17 cellular contexts compared by ENCODE assay signal in the genomic region with DNA sequence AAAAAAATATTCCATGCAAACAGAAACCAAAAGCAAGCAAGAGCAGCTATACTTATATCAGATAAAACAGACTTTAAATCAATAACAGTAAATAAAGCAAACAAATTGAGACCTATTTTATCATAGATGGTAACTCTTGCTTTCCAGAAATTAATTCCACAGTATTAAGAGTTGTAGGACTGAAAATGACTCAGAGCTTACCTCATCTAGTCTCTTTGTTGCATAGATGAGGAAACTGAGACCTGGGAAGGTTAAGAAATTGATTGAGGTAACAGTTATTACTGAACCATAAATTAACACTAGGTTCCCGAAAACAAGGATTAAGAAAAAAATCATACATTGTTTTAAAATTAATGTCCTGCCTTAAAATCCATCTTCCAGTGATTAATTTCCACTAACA.
DNase-seq lines count a peak whose midpoint lies in the region; ATAC-seq, FAIRE-seq and TF ChIP-seq lines count a peak whose summit lies in the region.
"Had no signal": no experiment of that assay in that cellular context is flagged by ENCODE, and none has a peak within 500 bp of the region (broad histone marks: within the 10 kb centered on the region; RNA-seq: fewer than 3 reads in every experiment).

No MANE protein-coding gene starts in this region.

- peak overlapping the region; percentile 96 for H3K27ac Mint-ChIP-seq in Calu3 (ENCODE audit: unreplicated experiment)
- peak overlapping the region; percentile 64 for H3K27ac Mint-ChIP-seq in activated T-helper 17 cell treated with anti-CD3 and anti-CD28 coated beads, Interleukin-2, amount 50 U/mL, for 72 hours
- H3K27ac Mint-ChIP-seq: B cell; CD4-positive, alpha-beta T cell had no signal

- no peaks in the 10 kb centered on the region for H3K27me3 ChIP-seq in small intestine (ENCODE audit: control insufficient read depth in 2 of 2, insufficient read depth in 2 of 2, low read length in 2 of 2)
- H3K27me3 ChIP-seq in tibial nerve, result no peaks in the 10 kb centered on the region

- DNase-seq in Calu3 (no peak), epithelial cell of prostate (ENCODE audit: low read depth, low spot score) (no peak), small intestine (peak; percentile 46), tibial nerve (ENCODE audit: low spot score in 2 of 2) (no peak), midbrain (lab: John Stamatoyannopoulos, UW) (no peak), NCI-H2081 (lab: John Stamatoyannopoulos, UW) (no peak)
- DNase-seq: C1 segment of cervical spinal cord; CD4-positive, alpha-beta T cell; DMS79; GM23248 had no signal

- no peak overlapping the region for H3K4me3 ChIP-seq in small intestine (ENCODE audit: low read depth in 1 of 2, low read length in 2 of 2)
- no peak overlapping the region for H3K4me3 ChIP-seq in tibial nerve
- H3K4me3 ChIP-seq: GM12878, GM23248 had no signal

- no peak for FAIRE-seq in small intestine (lab: Jason Lieb, UNC)
- FAIRE-seq: GM12878, GM18507, H54 had no signal

- peaks cover 84% of the 10 kb centered on the region for H3K4me1 Mint-ChIP-seq in Calu3 (ENCODE audit: low read depth, unreplicated experiment)
- peaks cover 10% of the 10 kb centered on the region for H3K4me1 Mint-ChIP-seq in activated T-helper 17 cell treated with anti-CD3 and anti-CD28 coated beads, Interleukin-2, amount 50 U/mL, for 72 hours
- H3K4me1 Mint-ChIP-seq: B cell had no signal

- TF ChIP-seq CTCF in Calu3 (IDR thresholded peaks at IDR 0.05; ENCODE audit: unreplicated experiment), result no peak
- no peak for TF ChIP-seq CTCF in tibial nerve (IDR thresholded peaks at IDR 0.05)

- H3K27me3 Mint-ChIP-seq in Calu3 (ENCODE audit: unreplicated experiment), result no peaks in the 10 kb centered on the region
- no peaks in the 10 kb centered on the region for H3K27me3 Mint-ChIP-seq in activated T-helper 17 cell treated with anti-CD3 and anti-CD28 coated beads, Interleukin-2, amount 50 U/mL, for 72 hours
- H3K27me3 Mint-ChIP-seq: B cell; CD4-positive, alpha-beta T cell had no signal

- H3K27ac ChIP-seq in epithelial cell of prostate (peak overlapping the region; percentile 21), small intestine (ENCODE audit: low read depth in 1 of 2, low read length in 1 of 2) (no peak overlapping the region), tibial nerve (no peak overlapping the region)
- H3K27ac ChIP-seq: GM23248, HL-60 had no signal

- CTCF ChIA-PET in Calu3 (lab: Charles Lee), result interaction anchor here (0.6 to 1.9 kb wide), 4 partner anchors 9 to 247 kb away, joined by 3 to 13 read pairs (median 6); no protein-coding TSS in a partner anchor

- 84 to 93% (median 86%) methylated on average over 1 of the region's 1 CpG for WGBS in small intestine, 3 donors
- WGBS in tibial nerve, 2 donors, result 94 to 97% methylated on average over 1 of the region's 1 CpG

- H3K36me3 Mint-ChIP-seq in Calu3 (ENCODE audit: insufficient read depth, unreplicated experiment), result peaks cover 30% of the 10 kb centered on the region
- no peaks in the 10 kb centered on the region for H3K36me3 Mint-ChIP-seq in activated T-helper 17 cell treated with anti-CD3 and anti-CD28 coated beads, Interleukin-2, amount 50 U/mL, for 72 hours (ENCODE audit: low read depth)

- peaks cover 0 to 5% of the 10 kb centered on the region in 2 donors for H3K4me1 ChIP-seq in small intestine (ENCODE audit: control insufficient read depth in 2 of 2, insufficient read depth in 1 of 2, low read depth in 1 of 2, low read length in 1 of 2)
- peaks cover 0 to 8% (median 0%) of the 10 kb centered on the region in 4 donors for H3K4me1 ChIP-seq in tibial nerve

- H3K9me3 Mint-ChIP-seq in Calu3 (ENCODE audit: low read depth, unreplicated experiment), result peaks cover 4% of the 10 kb centered on the region
- H3K9me3 Mint-ChIP-seq in activated T-helper 17 cell treated with anti-CD3 and anti-CD28 coated beads, Interleukin-2, amount 50 U/mL, for 72 hours, result peaks cover 3% of the 10 kb centered on the region

- H3K36me3 ChIP-seq in small intestine (ENCODE audit: control insufficient read depth in 2 of 2, insufficient read depth in 2 of 2, low read length in 2 of 2), result no peaks in the 10 kb centered on the region
- H3K36me3 ChIP-seq in tibial nerve, result no peaks in the 10 kb centered on the region

- peak overlapping the region; percentile 36 for H3K4me3 Mint-ChIP-seq in Calu3 (ENCODE audit: low read depth, unreplicated experiment)
- H3K4me3 Mint-ChIP-seq in activated T-helper 17 cell treated with anti-CD3 and anti-CD28 coated beads, Interleukin-2, amount 50 U/mL, for 72 hours, result peak overlapping the region; percentile 49
- H3K4me3 Mint-ChIP-seq: B cell; CD4-positive, alpha-beta T cell had no signal

- TF ChIP-seq EP300 in tibial nerve (IDR thresholded peaks at IDR 0.05), result no peak

- peak; percentile 60 for ATAC-seq in activated T-helper 17 cell treated with anti-CD3 and anti-CD28 coated beads, Interleukin-2, amount 50 U/mL, for 72 hours (replicated peaks)
- ATAC-seq: GM12878, HCT116 had no signal

- H3K9me3 ChIP-seq in small intestine (ENCODE audit: control insufficient read depth, low read depth) (no peaks in the 10 kb centered on the region), tibial nerve (peaks cover 0 to 26% (median 4%) of the 10 kb centered on the region in 4 donors)

- intact Hi-C loops in Calu3 (cut with micrococcal nuclease; ENCODE audit: unreplicated experiment), result loop anchor here (1.0 kb wide), 1 partner anchor 34 kb away; no protein-coding TSS in a partner anchor

- BruUV-seq in Calu3 (replicated peaks; lab: Mats Ljungman, UMichigan), result no TSS peak

- no peak for TF ChIP-seq POLR2A in tibial nerve (IDR thresholded peaks at IDR 0.05)
